Comparison of ENCODE assay signal across 16 cellular contexts in the genomic region with DNA sequence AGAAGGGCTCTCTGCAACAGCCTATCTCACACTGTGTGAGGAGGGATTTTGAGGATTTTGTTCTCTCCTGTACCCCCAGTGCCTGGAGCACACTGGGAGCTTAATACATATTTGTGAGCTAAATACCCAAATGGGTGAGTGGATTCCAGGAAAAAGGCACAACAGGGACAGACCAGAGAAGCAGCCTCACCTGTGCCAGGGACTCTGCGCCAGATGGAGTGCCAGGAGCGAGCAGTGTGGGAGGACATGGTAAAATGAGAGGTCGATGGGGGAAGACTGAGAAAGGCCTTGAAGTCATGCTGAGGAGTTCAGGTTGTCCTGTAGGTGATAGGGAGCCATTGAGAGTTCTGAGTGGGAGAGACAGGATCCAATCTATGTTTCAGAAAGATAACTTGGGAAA. TPM values are rescaled to one million over a fixed set of nuclear protein-coding genes. Genes with fewer than 3 reads are reported as not detected.
DNase-seq lines count a peak whose midpoint lies in the region; ATAC-seq, FAIRE-seq and TF ChIP-seq lines count a peak whose summit lies in the region.
"Had no signal": no experiment of that assay in that cellular context is flagged by ENCODE, and none has a peak within 500 bp of the region (broad histone marks: within the 10 kb centered on the region; RNA-seq: fewer than 3 reads in every experiment).

No MANE protein-coding gene starts in this region.

- H3K4me2 ChIP-seq in K562 (ENCODE audit: insufficient read depth, low read length): peak overlapping the region; percentile 44

- peaks cover 8 to 21% of the 10 kb centered on the region in 2 experiments; a peak in 4 of 5 replicates for H3K27me3 ChIP-seq in K562 (ENCODE audit: control insufficient read depth in 2 of 2, insufficient read depth in 2 of 2, low read length in 2 of 2)
- H3K27me3 ChIP-seq in prostate gland (replicated peaks; ENCODE audit: insufficient read depth): peaks cover 4% of the 10 kb centered on the region

- TF ChIP-seq CTCF in K562 (IDR thresholded peaks at IDR 0.05 in 2 of 3, conservative IDR thresholded peaks at IDR 0.05 in 1 of 3; ENCODE audit: insufficient read depth in 2 of 3, low read depth in 1 of 3, low read length in 3 of 3) (no peak), prostate gland (IDR thresholded peaks at IDR 0.05) (no peak), GM10248 (IDR thresholded peaks at IDR 0.05; ENCODE audit: control extremely low read depth, extremely low read depth, low read depth, missing control alignments) (no peak)

- TF ChIP-seq EP300 in K562 (IDR thresholded peaks at IDR 0.05; ENCODE audit: low read length): no peak

- POLR2A ChIA-PET in K562 (lab: Yijun Ruan, JAX): interaction anchor here (0.5 to 1.1 kb wide), 5 partner anchors 9 to 383 kb away, joined by 3 to 5 read pairs (median 3); no protein-coding TSS in a partner anchor
- POLR2A ChIA-PET in GM10248 (lab: Yijun Ruan, JAX): no interaction called here

- H3K4me3 ChIP-seq in K562 (no peak overlapping the region), prostate gland (no peak overlapping the region)
- H3K4me3 ChIP-seq: HAP-1 had no signal

- TF ChIP-seq RAD21 in K562 (CRISPR knock-in tag; conservative IDR thresholded peaks at IDR 0.05 in 1 of 2, IDR thresholded peaks at IDR 0.05 in 1 of 2): no peak

- no peak for ATAC-seq in K562
- ATAC-seq: PC-3 had no signal

- 33% methylated on average over 3 of the region's 3 CpGs for WGBS in K562 (ENCODE audit: insufficient coverage, low coverage, missing lambda C conversion rate)
- WGBS in prostate gland: 67% methylated on average over 3 of the region's 3 CpGs

- H3K4me1 ChIP-seq in K562 (replicated peaks in 1 of 2; ENCODE audit: control insufficient read depth in 2 of 2, insufficient read depth in 2 of 2, low read length in 2 of 2) (peaks cover 20 to 22% of the 10 kb centered on the region in 2 experiments), prostate gland (replicated peaks) (no peaks in the 10 kb centered on the region)

- DNase-seq in activated CD8-positive, alpha-beta memory T cell treated with anti-CD3 and anti-CD28 coated beads for 24 hours: peak; percentile 24
- no peak for DNase-seq in activated CD8-positive, alpha-beta memory T cell treated with anti-CD3 and anti-CD28 coated beads, Interleukin-2, amount 50 U/mL, for 4 hours
- DNase-seq in G401 (ENCODE audit: low spot score) (peak; percentile 58), K562 (ENCODE audit: extremely low read depth in 1 of 4, low spot score in 3 of 4) (no peak), posterior vena cava (ENCODE audit: low spot score) (peak; percentile 26), prostate gland (ENCODE audit: low spot score) (no peak), GM10248 (ENCODE audit: extremely low spot score) (no peak), occipital lobe (lab: John Stamatoyannopoulos, UW) (no peak)
- DNase-seq: DMS79, NCI-H1436, NCI-H2171, NCI-H748 treated with DMSO at 0.1 percent for 48 hours had no signal

- no TSS peak for BruUV-seq in K562 (replicated peaks; lab: Mats Ljungman, UMichigan)

- no peaks in the 10 kb centered on the region for H3K9me1 ChIP-seq in K562 (ENCODE audit: control insufficient read depth, insufficient read depth, low read length)

- H3K79me2 ChIP-seq in K562 (ENCODE audit: control insufficient read depth, insufficient read depth, low read length): no peaks in the 10 kb centered on the region

- H3K27ac ChIP-seq in K562 (ENCODE audit: extremely low read depth, low read depth, low read length) (no peak overlapping the region), prostate gland (no peak overlapping the region)
- H3K27ac ChIP-seq: RWPE1 had no signal

- no peak for FAIRE-seq in K562 (lab: Jason Lieb, UNC)

- no peak for TF ChIP-seq POLR2A in K562 (conservative IDR thresholded peaks at IDR 0.05)
- no peak for TF ChIP-seq POLR2A in prostate gland (IDR thresholded peaks at IDR 0.05)

- peak overlapping the region; percentile 73 for H2AFZ ChIP-seq in K562 (ENCODE audit: low read depth, low read length)

- no peaks in the 10 kb centered on the region for H3K36me3 ChIP-seq in K562 (ENCODE audit: control insufficient read depth, insufficient read depth, low read length)
- H3K36me3 ChIP-seq in prostate gland: no peaks in the 10 kb centered on the region
- H3K36me3 ChIP-seq: HAP-1 had no signal

- CTCF ChIA-PET in K562 (lab: Yijun Ruan, JAX; ENCODE audit: low intra/inter-chr PET ratio): interaction anchor here (1.1 to 2.8 kb wide), 2 partner anchors 93 to 97 kb away, joined by 3 to 17 read pairs; no protein-coding TSS in a partner anchor
- CTCF ChIA-PET in GM10248 (lab: Yijun Ruan, JAX): interaction anchor here (0.8 to 6.3 kb wide), 9 partner anchors 10 to 198 kb away, joined by 3 to 179 read pairs (median 3); no protein-coding TSS in a partner anchor

- intact Hi-C loops in K562 (cut with micrococcal nuclease) (loop anchor here (2.0 to 5.0 kb wide), 2 partner anchors 62 to 375 kb away; no protein-coding TSS in a partner anchor), posterior vena cava (cut with DNase I) (loop anchor here (5.0 to 10.0 kb wide), 3 partner anchors 60 to 168 kb away; no protein-coding TSS in a partner anchor), prostate gland (cut with DNase I) (loop anchor here (2.0 kb wide), 1 partner anchor 60 kb away; no protein-coding TSS in a partner anchor)

- in situ Hi-C loops in G401 (cut with HindIII; ENCODE audit: low sequenced_read_pairs) (no loop called here), K562 (cut with MboI) (no loop called here)

- H3K9me3 ChIP-seq in K562 (replicated peaks; ENCODE audit: control insufficient read depth, insufficient read depth, low read depth, low read length) (no peaks in the 10 kb centered on the region), prostate gland (no peaks in the 10 kb centered on the region)
- H3K9me3 ChIP-seq: HAP-1 had no signal

- H3K9ac ChIP-seq in K562 (ENCODE audit: insufficient read depth in 1 of 2, low read depth in 2 of 2, low read length in 2 of 2): no peak overlapping the region

- H4K20me1 ChIP-seq in K562 (replicated peaks; ENCODE audit: control insufficient read depth, insufficient read depth, low read length): no peaks in the 10 kb centered on the region; the same call in 1 of the 2 replicates

TF ChIP-seq in K562, 482 proteins besides CTCF, POLR2A, EP300 and RAD21 (continues in another document):
- no peak for TF ChIP-seq ZNF224 (CRISPR knock-in tag; IDR thresholded peaks at IDR 0.05)

RNA-seq across cellular contexts. Expression of a gene that starts 11.0 kb away (rescaled TPM):
- total RNA-seq in G401 (2014; rRNA removed; shearing (Covaris generic)): not detected in 2 replicates
- not detected in 2 replicates for total RNA-seq in K562 (2011; cell fraction: chromatin; rRNA removed; ENCODE audit: low replicate concordance)
- total RNA-seq in K562 (2011; cell fraction: nucleolus; rRNA removed): not detected in 2 replicates
- not detected in 2 replicates for total RNA-seq in K562 (2011; cell fraction: nucleoplasm; rRNA removed)
- not detected in 2 replicates for total RNA-seq in K562 (2014; rRNA removed)
- not detected in 2 replicates for total RNA-seq in K562 (2014; rRNA removed; fragmentation: Illumina TruSeq; extraction: Trizol)
- not detected in 2 replicates for total RNA-seq in K562 (2015; rRNA removed; fragmentation: Illumina TruSeq; extraction: Trizol)
- not detected in 2 replicates for total RNA-seq in K562 (2021)
- not detected in 2 replicates for polyA plus RNA-seq in K562 (2011; rRNA removed)
- not detected in 2 replicates for polyA plus RNA-seq in K562 (2011; cell fraction: cytosol; rRNA removed)
- not detected in 2 replicates for polyA plus RNA-seq in K562 (2011; cell fraction: nucleus; rRNA removed)
- polyA plus RNA-seq in K562 (2012): not detected in 2 replicates
- polyA plus RNA-seq in K562 (2014; fragmentation: Illumina TruSeq; extraction: Trizol): not detected in 2 replicates
- not detected for polyA plus RNA-seq in K562 (2014; fragmentation: Nextera tagmentation; extraction: Ambion mirVana)
- polyA plus RNA-seq in K562 (2014; rRNA removed): not detected in 2 replicates
- polyA minus RNA-seq in K562 (2011; rRNA and poly(A)+ RNA removed): not detected in 2 replicates
- not detected in 2 replicates for polyA minus RNA-seq in K562 (2011; cell fraction: cytosol; rRNA and poly(A)+ RNA removed)
- not detected in 2 replicates for polyA minus RNA-seq in K562 (2011; cell fraction: nucleus; rRNA and poly(A)+ RNA removed)
- 1 to 10 TPM in 1 of 2 donors, under 1 TPM in 1; 1.00 to 2.7 TPM for total RNA-seq in posterior vena cava
- total RNA-seq in prostate gland: 1 to 10 TPM in 1 of 2 donors, under 1 TPM in 1; 0.64 to 6.2 TPM
- 7.0 TPM for total RNA-seq in occipital lobe
- total RNA-seq: Calu3, PC-3 had no signal

RNA-seq across cellular contexts. Expression of a gene that starts 57.6 kb away (rescaled TPM):
- total RNA-seq in G401 (2014; rRNA removed; shearing (Covaris generic)): not detected in 2 replicates
- not detected in 2 replicates for total RNA-seq in K562 (2011; cell fraction: chromatin; rRNA removed; ENCODE audit: low replicate concordance)
- not detected in 2 replicates for total RNA-seq in K562 (2011; cell fraction: nucleolus; rRNA removed)
- total RNA-seq in K562 (2011; cell fraction: nucleoplasm; rRNA removed): not detected in 2 replicates
- not detected in 2 replicates for total RNA-seq in K562 (2014; rRNA removed)
- total RNA-seq in K562 (2014; rRNA removed; fragmentation: Illumina TruSeq; extraction: Trizol): not detected in 2 replicates
- not detected in 2 replicates for total RNA-seq in K562 (2015; rRNA removed; fragmentation: Illumina TruSeq; extraction: Trizol)
- 0.09 TPM in 1 of 2 replicates, not detected in the other for total RNA-seq in K562 (2021)
- not detected in 2 replicates for polyA plus RNA-seq in K562 (2011; rRNA removed)
- not detected in 2 replicates for polyA plus RNA-seq in K562 (2011; cell fraction: cytosol; rRNA removed)
- not detected in 2 replicates for polyA plus RNA-seq in K562 (2011; cell fraction: nucleus; rRNA removed)
- not detected in 2 replicates for polyA plus RNA-seq in K562 (2012)
- not detected in 2 replicates for polyA plus RNA-seq in K562 (2014; fragmentation: Illumina TruSeq; extraction: Trizol)
- not detected for polyA plus RNA-seq in K562 (2014; fragmentation: Nextera tagmentation; extraction: Ambion mirVana)
- not detected in 2 replicates for polyA plus RNA-seq in K562 (2014; rRNA removed)
- not detected in 2 replicates for polyA minus RNA-seq in K562 (2011; rRNA and poly(A)+ RNA removed)
- not detected in 2 replicates for polyA minus RNA-seq in K562 (2011; cell fraction: cytosol; rRNA and poly(A)+ RNA removed)
- polyA minus RNA-seq in K562 (2011; cell fraction: nucleus; rRNA and poly(A)+ RNA removed): not detected in 2 replicates
- total RNA-seq in posterior vena cava: under 1 TPM; 0.60 to 0.71 TPM
- under 1 TPM; 0.62 to 0.91 TPM for total RNA-seq in prostate gland
- total RNA-seq in occipital lobe: 34.3 TPM
- total RNA-seq: Calu3, PC-3 had no signal

Comparison
In these comparisons a context has a peak if more than half of its experiments do, and no peak if none do; other contexts are left out.
1. DNase-seq: peak in activated CD8-positive, alpha-beta memory T cell treated with anti-CD3 and anti-CD28 coated beads for 24 hours (single experiment), G401 (single experiment) and posterior vena cava (single experiment); none in activated CD8-positive, alpha-beta memory T cell treated with anti-CD3 and anti-CD28 coated beads, Interleukin-2, amount 50 U/mL, for 4 hours (single experiment), K562 (0 of 4), prostate gland (single experiment), GM10248 (single experiment) and occipital lobe (single experiment).
2. RNA of a gene that starts 57.6 kb away (total RNA-seq): 34.3 TPM in occipital lobe (single experiment); 0.62 to 0.91 TPM in prostate gland, 0.60 to 0.71 TPM in posterior vena cava, not detected in G401 and 0.09 TPM in K562; every median in the first group is over 10 times any median in the second.